In the genomic region with DNA sequence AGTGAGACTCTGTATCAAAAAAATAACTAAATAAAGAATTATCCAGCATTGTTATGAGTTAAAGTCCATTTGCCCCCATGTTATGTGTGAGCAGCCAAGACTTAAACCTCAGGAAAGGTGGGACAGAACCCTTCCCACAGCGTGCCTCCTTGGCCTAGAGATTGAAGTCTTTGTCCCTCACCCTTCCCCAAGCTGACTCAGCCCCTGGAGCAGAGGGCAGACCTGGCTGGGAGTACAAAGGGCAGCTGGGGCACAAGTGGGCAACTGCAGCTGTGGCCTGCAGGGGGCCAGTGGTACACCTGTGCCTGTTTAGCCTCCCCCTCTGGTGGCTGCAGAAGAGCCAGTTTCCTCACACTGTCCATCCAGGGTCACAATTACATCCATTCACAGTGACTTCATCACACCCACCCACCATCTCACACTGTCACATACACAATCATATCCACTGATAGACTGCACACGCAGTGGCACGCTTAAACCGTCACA, we compare ENCODE assay signal across 8 cellular contexts. TPM values are rescaled to one million over a fixed set of nuclear protein-coding genes. Genes with fewer than 3 reads are reported as not detected.
DNase-seq lines count a peak whose midpoint lies in the region; ATAC-seq, FAIRE-seq and TF ChIP-seq lines count a peak whose summit lies in the region.

No MANE protein-coding gene starts in this region.

- H3K27me3 Mint-ChIP-seq in progenitor cell of endocrine pancreas: no peaks in the 10 kb centered on the region

- H3K36me3 ChIP-seq in MG63 (no peaks in the 10 kb centered on the region), cardiac muscle cell (no peaks in the 10 kb centered on the region)

- POLR2A ChIA-PET in A549 (lab: Yijun Ruan, JAX): interaction anchor here (1.0 to 3.3 kb wide), 6 partner anchors 9 to 172 kb away, joined by 3 to 32 read pairs (median 14); a partner anchor contains a TSS

- CTCF ChIA-PET in A549 (lab: Yijun Ruan, JAX): interaction anchor here (0.8 to 5.0 kb wide), 12 partner anchors 9 to 180 kb away, joined by 3 to 53 read pairs (median 6); a partner anchor contains a TSS

- TF ChIP-seq EP300 in A549 (IDR thresholded peaks at IDR 0.05): no peak

- H3K27ac ChIP-seq in A549 (peak overlapping the region; percentile 80 to 97), cardiac muscle cell (peak overlapping the region; percentile 86)

- H3K9me3 Mint-ChIP-seq in progenitor cell of endocrine pancreas (ENCODE audit: low read depth): no peaks in the 10 kb centered on the region

- TF ChIP-seq CTCF in A549 (IDR thresholded peaks at IDR 0.05) (peak; percentile 47), GM12864 (IDR thresholded peaks at IDR 0.05; ENCODE audit: low read depth, low read length, missing control alignments) (peak; percentile 80), HFF-Myc (IDR thresholded peaks at IDR 0.05; ENCODE audit: low read depth, low read length, missing control alignments) (peak; percentile 66), cardiac muscle cell (IDR thresholded peaks at IDR 0.05; ENCODE audit: low read depth, low read length) (peak; percentile 58), progenitor cell of endocrine pancreas (IDR thresholded peaks at IDR 0.05; ENCODE audit: unreplicated experiment) (peak; percentile 70)

- peak overlapping the region; percentile 99 for H3K27ac Mint-ChIP-seq in progenitor cell of endocrine pancreas

- H3K4me1 Mint-ChIP-seq in progenitor cell of endocrine pancreas (ENCODE audit: low read depth): peaks cover 13% of the 10 kb centered on the region

- peak overlapping the region; percentile 75 for H3K4me3 Mint-ChIP-seq in progenitor cell of endocrine pancreas (ENCODE audit: low read depth)

- H3K4me1 ChIP-seq in A549 (peaks cover 32% of the 10 kb centered on the region), cardiac muscle cell (ENCODE audit: low read depth) (peaks cover 16% of the 10 kb centered on the region)

- H3K27me3 ChIP-seq in MG63 (no peaks in the 10 kb centered on the region), cardiac muscle cell (no peaks in the 10 kb centered on the region)

- 3% methylated on average over 4 of the region's 4 CpGs for WGBS in A549 (ENCODE audit: missing lambda C conversion rate)

- peak overlapping the region; percentile 74 for H3K4me2 ChIP-seq in A549

- FAIRE-seq in A549 (lab: Jason Lieb, UNC): no peak

- ATAC-seq in A549: peak; percentile 79 to 80

- TF ChIP-seq POLR2A in A549 (IDR thresholded peaks at IDR 0.05; ENCODE audit: low read length): no peak

- DNase-seq in A549 (ENCODE audit: low read depth in 1 of 2, low spot score in 1 of 2): peak; percentile 82 to 95
- no peak for DNase-seq in GM12864 (ENCODE audit: low read depth)
- DNase-seq in HFF-Myc (ENCODE audit: extremely low read depth, low read depth): no peak
- peak; percentile 60 for DNase-seq in MG63
- peak; percentile 66 for DNase-seq in activated CD8-positive, alpha-beta memory T cell treated with anti-CD3 and anti-CD28 coated beads, Interleukin-2, amount 50 U/mL, for 48 hours
- peak in 1 of 2 donors; percentile 57 for DNase-seq in cardiac muscle cell (ENCODE audit: low read depth in 1 of 2, low spot score in 1 of 2)
- DNase-seq in progenitor cell of endocrine pancreas (ENCODE audit: low spot score, unreplicated experiment): no peak
- DNase-seq in NCI-H128 (lab: John Stamatoyannopoulos, UW; ENCODE audit: unreplicated experiment): no peak

- H3K4me3 ChIP-seq in A549 (peak overlapping the region; percentile 51), GM12864 (ENCODE audit: low read depth, low read length) (peak overlapping the region; percentile 63), HFF-Myc (replicated peaks; ENCODE audit: low read depth, low read length) (peak overlapping the region; percentile 66), MG63 (peak overlapping the region; percentile 67), cardiac muscle cell (peak overlapping the region; percentile 27)

- H3K36me3 Mint-ChIP-seq in progenitor cell of endocrine pancreas (ENCODE audit: insufficient read depth): peaks cover 1% of the 10 kb centered on the region

- no peaks in the 10 kb centered on the region for H3K9me3 ChIP-seq in A549
- H3K9me3 ChIP-seq in MG63: no peaks in the 10 kb centered on the region
- H3K9me3 ChIP-seq in cardiac muscle cell (ENCODE audit: low read depth): no peaks in the 10 kb centered on the region

- TF ChIP-seq RAD21 in A549 (conservative IDR thresholded peaks at IDR 0.05 in 1 of 2, IDR thresholded peaks at IDR 0.05 in 1 of 2): no peak; a peak in 1 of 5 replicates

TF ChIP-seq in A549, 52 proteins besides CTCF, POLR2A, EP300 and RAD21 (continues in another document):
- no peak for TF ChIP-seq KDM1A (IDR thresholded peaks at IDR 0.05; ENCODE audit: low read depth)
- no peak for TF ChIP-seq NPAS2 (CRISPR knock-in tag; IDR thresholded peaks at IDR 0.05; ENCODE audit: borderline replicate concordance)
- TF ChIP-seq HEYL (CRISPR knock-in tag; IDR thresholded peaks at IDR 0.05): no peak
- TF ChIP-seq MAZ (IDR thresholded peaks at IDR 0.05; ENCODE audit: borderline replicate concordance, low read depth, low read length): no peak
- peak; percentile 52; the same call in 1 of the 2 replicates for TF ChIP-seq MYC (IDR thresholded peaks at IDR 0.05; ENCODE audit: borderline replicate concordance, low read length)
- TF ChIP-seq ZFP36 (IDR thresholded peaks at IDR 0.05; ENCODE audit: borderline replicate concordance, partially characterized antibody): no peak
- TF ChIP-seq SREBF2 (IDR thresholded peaks at IDR 0.05): no peak
- no peak for TF ChIP-seq CBX2 (IDR thresholded peaks at IDR 0.05; ENCODE audit: borderline replicate concordance, low read depth)
- TF ChIP-seq FOXS1 (CRISPR knock-in tag; IDR thresholded peaks at IDR 0.05): no peak
- no peak for TF ChIP-seq HDAC2 (IDR thresholded peaks at IDR 0.05)
- TF ChIP-seq, protein P1, sequence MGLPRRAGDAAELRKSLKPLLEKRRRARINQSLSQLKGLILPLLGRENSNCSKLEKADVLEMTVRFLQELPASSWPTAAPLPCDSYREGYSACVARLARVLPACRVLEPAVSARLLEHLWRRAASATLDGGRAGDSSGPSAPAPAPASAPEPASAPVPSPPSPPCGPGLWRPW (IDR thresholded peaks at IDR 0.05): no peak
- TF ChIP-seq JUN (IDR thresholded peaks at IDR 0.05): no peak
- TF ChIP-seq CBX8 (IDR thresholded peaks at IDR 0.05): no peak
- TF ChIP-seq TFCP2L1 (CRISPR knock-in tag; IDR thresholded peaks at IDR 0.05): no peak
- no peak for TF ChIP-seq RARB (CRISPR knock-in tag; IDR thresholded peaks at IDR 0.05)

RNA-seq across cellular contexts. Expression of a gene that starts 0.9 kb away (rescaled TPM):
- 21.1 and 25.1 TPM in 2 replicates for polyA plus RNA-seq in A549 (2011; rRNA removed)
- 41.4 and 48.5 TPM in 2 replicates for polyA plus RNA-seq in A549 (2012; cell fraction: cytosol; rRNA removed)
- 73.1 and 85.8 TPM in 2 replicates for polyA plus RNA-seq in A549 (2012; cell fraction: nucleus; rRNA removed)
- 19.9 to 21.4 TPM (median 20.7 TPM) in 3 replicates for polyA plus RNA-seq in A549 (2017; fragmentation: RNase III; extraction: RNeasy Plus Mini Kit Qiagen cat#74134 plus additional on column Dnase treatment)
- polyA minus RNA-seq in A549 (2011; rRNA and poly(A)+ RNA removed): 44.2 and 48.5 TPM in 2 replicates
- 17.2 and 46.4 TPM in 2 replicates for total RNA-seq in MG63 (2014; rRNA removed; shearing (Covaris generic); ENCODE audit: low replicate concordance)
- total RNA-seq in cardiac muscle cell: 87.7 and 99.7 TPM in 2 replicates
- polyA plus RNA-seq in cardiac muscle cell: 116 and 125 TPM in 2 replicates
- total RNA-seq in progenitor cell of endocrine pancreas: 38.0 and 43.0 TPM in 2 replicates

RNA-seq across cellular contexts. Expression of a gene that starts 7.5 kb away (rescaled TPM):
- polyA plus RNA-seq in A549 (2011; rRNA removed) (6.3 and 7.5 TPM in 2 replicates), A549 (2017; fragmentation: RNase III; extraction: RNeasy Plus Mini Kit Qiagen cat#74134 plus additional on column Dnase treatment) (9.1 to 9.5 TPM (median 9.5 TPM) in 3 replicates), cardiac muscle cell (95.9 and 104 TPM in 2 replicates)
- polyA plus RNA-seq in A549 (2012; cell fraction: cytosol; rRNA removed): 26.3 and 32.3 TPM in 2 replicates
- polyA plus RNA-seq in A549 (2012; cell fraction: nucleus; rRNA removed): 16.0 and 22.2 TPM in 2 replicates
- 6.1 and 7.1 TPM in 2 replicates for polyA minus RNA-seq in A549 (2011; rRNA and poly(A)+ RNA removed)
- total RNA-seq in MG63 (2014; rRNA removed; shearing (Covaris generic); ENCODE audit: low replicate concordance): 6.5 TPM in 1 of 2 replicates, not detected in the other
- total RNA-seq in cardiac muscle cell (56.5 and 105 TPM in 2 replicates), progenitor cell of endocrine pancreas (16.4 and 19.4 TPM in 2 replicates)

RNA-seq across cellular contexts. Expression of a gene that starts 8.5 kb away (rescaled TPM):
- polyA plus RNA-seq in A549 (2011; rRNA removed): 37.9 and 39.7 TPM in 2 replicates
- polyA plus RNA-seq in A549 (2012; cell fraction: cytosol; rRNA removed): 28.5 and 45.0 TPM in 2 replicates
- 26.0 and 34.7 TPM in 2 replicates for polyA plus RNA-seq in A549 (2012; cell fraction: nucleus; rRNA removed)
- polyA plus RNA-seq in A549 (2017; fragmentation: RNase III; extraction: RNeasy Plus Mini Kit Qiagen cat#74134 plus additional on column Dnase treatment): 23.2 to 27.2 TPM (median 23.5 TPM) in 3 replicates
- polyA minus RNA-seq in A549 (2011; rRNA and poly(A)+ RNA removed): 33.5 and 39.5 TPM in 2 replicates
- total RNA-seq in MG63 (2014; rRNA removed; shearing (Covaris generic); ENCODE audit: low replicate concordance): 10.0 and 15.6 TPM in 2 replicates
- 19.8 and 27.8 TPM in 2 replicates for total RNA-seq in cardiac muscle cell
- polyA plus RNA-seq in cardiac muscle cell: 23.3 and 29.9 TPM in 2 replicates
- 13.7 and 14.4 TPM in 2 replicates for total RNA-seq in progenitor cell of endocrine pancreas

RNA-seq across cellular contexts. Expression of a gene that starts 13.3 kb away (rescaled TPM):
- polyA plus RNA-seq in A549 (2011; rRNA removed): 808 and 909 TPM in 2 replicates
- 1,629 and 1,737 TPM in 2 replicates for polyA plus RNA-seq in A549 (2012; cell fraction: cytosol; rRNA removed)
- 758 and 846 TPM in 2 replicates for polyA plus RNA-seq in A549 (2012; cell fraction: nucleus; rRNA removed)
- polyA plus RNA-seq in A549 (2017; fragmentation: RNase III; extraction: RNeasy Plus Mini Kit Qiagen cat#74134 plus additional on column Dnase treatment): 1,098 to 1,170 TPM (median 1,152 TPM) in 3 replicates
- polyA minus RNA-seq in A549 (2011; rRNA and poly(A)+ RNA removed): 488 and 529 TPM in 2 replicates
- 598 and 1,092 TPM in 2 replicates for total RNA-seq in MG63 (2014; rRNA removed; shearing (Covaris generic); ENCODE audit: low replicate concordance)
- 1,533 and 1,673 TPM in 2 replicates for total RNA-seq in cardiac muscle cell
- polyA plus RNA-seq in cardiac muscle cell: 844 and 941 TPM in 2 replicates
- 1,205 and 1,236 TPM in 2 replicates for total RNA-seq in progenitor cell of endocrine pancreas

RNA-seq across cellular contexts. Expression of a gene that starts 15.1 kb away (rescaled TPM):
- polyA plus RNA-seq in A549 (2011; rRNA removed): 8.6 and 9.3 TPM in 2 replicates
- polyA plus RNA-seq in A549 (2012; cell fraction: cytosol; rRNA removed): 18.9 and 23.2 TPM in 2 replicates
- 41.2 and 47.3 TPM in 2 replicates for polyA plus RNA-seq in A549 (2012; cell fraction: nucleus; rRNA removed)
- 10.9 to 11.5 TPM (median 11.0 TPM) in 3 replicates for polyA plus RNA-seq in A549 (2017; fragmentation: RNase III; extraction: RNeasy Plus Mini Kit Qiagen cat#74134 plus additional on column Dnase treatment)
- 12.2 and 17.2 TPM in 2 replicates for polyA minus RNA-seq in A549 (2011; rRNA and poly(A)+ RNA removed)
- total RNA-seq in MG63 (2014; rRNA removed; shearing (Covaris generic); ENCODE audit: low replicate concordance): 24.8 and 28.1 TPM in 2 replicates
- total RNA-seq in cardiac muscle cell: 151 and 226 TPM in 2 replicates
- 114 and 122 TPM in 2 replicates for polyA plus RNA-seq in cardiac muscle cell
- 159 and 160 TPM in 2 replicates for total RNA-seq in progenitor cell of endocrine pancreas

Comparison
In these comparisons a context has a peak if more than half of its experiments do, and no peak if none do; other contexts are left out.
1. DNase-seq: peak in A549 (2 of 2), MG63 (single experiment) and activated CD8-positive, alpha-beta memory T cell treated with anti-CD3 and anti-CD28 coated beads, Interleukin-2, amount 50 U/mL, for 48 hours (single experiment); none in GM12864 (single experiment), HFF-Myc (single experiment), progenitor cell of endocrine pancreas (single experiment) and NCI-H128 (single experiment).
2. Peak in every context shown above with its lines, with median percentiles within 50 percentile points of each other: H3K4me3 ChIP-seq and CTCF ChIP-seq.